ENCODE assay signal across 10 cellular contexts in the genomic region with DNA sequence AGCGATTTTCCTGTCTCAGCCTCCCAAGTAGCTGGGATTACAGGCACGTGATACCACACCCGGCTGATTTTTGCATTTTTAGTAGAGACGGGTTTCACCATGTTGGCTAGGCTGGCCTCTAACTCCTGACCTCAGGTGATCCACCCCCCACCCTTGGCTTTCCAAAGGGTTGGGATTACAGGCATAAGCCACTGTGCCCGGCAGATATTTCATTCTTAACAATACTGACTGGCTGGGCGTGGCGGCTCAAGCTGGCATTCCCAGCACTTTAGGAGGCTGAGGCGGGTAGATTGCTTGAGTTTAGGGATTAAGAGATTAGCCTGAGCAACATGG. TPM values are rescaled to one million over a fixed set of nuclear protein-coding genes. Genes with fewer than 3 reads are reported as not detected.
DNase-seq lines count a peak whose midpoint lies in the region; TF ChIP-seq lines count a peak whose summit lies in the region.
"Had no signal": no experiment of that assay in that cellular context is flagged by ENCODE, and none has a peak within 500 bp of the region (broad histone marks: within the 10 kb centered on the region; RNA-seq: fewer than 3 reads in every experiment).

No MANE protein-coding gene starts in this region.

- no peak for TF ChIP-seq CTCF in GM12864 (IDR thresholded peaks at IDR 0.05; ENCODE audit: low read depth, low read length, missing control alignments)
- TF ChIP-seq CTCF in WERI-Rb-1 (IDR thresholded peaks at IDR 0.05; ENCODE audit: low read depth, low read length): no peak
- no peak for TF ChIP-seq CTCF in tibial nerve (IDR thresholded peaks at IDR 0.05)

- peak overlapping the region; percentile 10 to 94 (median 89); a peak in 14 of 22 replicates for H3K9ac ChIP-seq in BLaER1 treated with 17β-estradiol and CSF1 and Interleukin-3, amounts not matched to agents 10 nM and 100 nM
- H3K9ac ChIP-seq in mesenchymal stem cell (ENCODE audit: low read length): peak overlapping the region; percentile 97

- H2BK5ac ChIP-seq in mesenchymal stem cell (ENCODE audit: low read depth, low read length, poor library complexity, severe bottlenecking): no peak overlapping the region

- H3K4me1 Mint-ChIP-seq in CD4-positive, alpha-beta memory T cell: peaks cover 4 to 34% (median 17%) of the 10 kb centered on the region in 4 donors

- H4K8ac ChIP-seq in mesenchymal stem cell (ENCODE audit: low read length): no peak overlapping the region

- H3K4me2 ChIP-seq in BLaER1 treated with 17β-estradiol and CSF1 and Interleukin-3, amounts not matched to agents 10 nM and 100 nM: peak overlapping the region; percentile 70 to 87 (median 81)
- no peak overlapping the region for H3K4me2 ChIP-seq in mesenchymal stem cell (ENCODE audit: low read length, poor library complexity, severe bottlenecking)

- no peak overlapping the region for H3K23ac ChIP-seq in mesenchymal stem cell (ENCODE audit: low read length in 2 of 2)

- H3K4me1 ChIP-seq in BLaER1 treated with 17β-estradiol and CSF1 and Interleukin-3, amounts not matched to agents 10 nM and 100 nM: peaks cover 18 to 26% (median 23%) of the 10 kb centered on the region in 10 experiments
- H3K4me1 ChIP-seq in mesenchymal stem cell (ENCODE audit: control insufficient read depth, insufficient read depth, low read depth, low read length): peaks cover 11% of the 10 kb centered on the region
- H3K4me1 ChIP-seq in CD4-positive, alpha-beta memory T cell (ENCODE audit: insufficient read depth, low read length): peaks cover 24% of the 10 kb centered on the region
- peaks cover 0 to 21% (median 4%) of the 10 kb centered on the region in 4 donors for H3K4me1 ChIP-seq in tibial nerve

- H3K4ac ChIP-seq in mesenchymal stem cell (ENCODE audit: low read depth in 1 of 2, low read length in 2 of 2): no peak overlapping the region

- H3K27me3 ChIP-seq in BLaER1 treated with 17β-estradiol and CSF1 and Interleukin-3, amounts not matched to agents 10 nM and 100 nM: peaks cover 0 to 38% (median 21%) of the 10 kb centered on the region in 11 experiments; a peak in 11 of 22 replicates
- H3K27me3 ChIP-seq in WERI-Rb-1 (ENCODE audit: insufficient read depth, low read depth, severe bottlenecking) (peaks cover 8% of the 10 kb centered on the region), mesenchymal stem cell (ENCODE audit: control insufficient read depth in 1 of 2, insufficient read depth in 1 of 2, low read length in 2 of 2) (no peaks in the 10 kb centered on the region), tibial nerve (no peaks in the 10 kb centered on the region)
- H3K27me3 ChIP-seq in CD4-positive, alpha-beta memory T cell (ENCODE audit: insufficient read depth, low read length): no peaks in the 10 kb centered on the region

- no peak overlapping the region for H2AFZ ChIP-seq in mesenchymal stem cell (ENCODE audit: low read depth, low read length)

- no peak for TF ChIP-seq POLR2A in tibial nerve (IDR thresholded peaks at IDR 0.05)

- peaks cover 10 to 37% of the 10 kb centered on the region in 2 donors for H3K36me3 Mint-ChIP-seq in CD4-positive, alpha-beta memory T cell

- intact Hi-C loops in CD4-positive, alpha-beta memory T cell (cut with micrococcal nuclease): loop anchor here (5.0 kb wide), 1 partner anchor 97 kb away; the partner anchor contains the start of gene HDAC6

- over 99% methylated on average over 8 of the region's 8 CpGs for WGBS in mesenchymal stem cell
- WGBS in tibial nerve, 2 donors: 88% methylated on average over 7 to 8 of the region's 8 CpGs

- CTCF ChIA-PET in CD4-positive, alpha-beta memory T cell (lab: Charles Lee; ENCODE audit: partially characterized antibody): interaction anchor here (1.4 kb wide), 1 partner anchor 17 kb away, joined by 4 read pairs; no protein-coding TSS in a partner anchor

- POLR2A ChIA-PET in CD4-positive, alpha-beta memory T cell (lab: Charles Lee; ENCODE audit: partially characterized antibody): interaction anchor here (0.9 to 3.9 kb wide), 4 partner anchors 13 to 244 kb away, joined by 3 to 47 read pairs (median 6); partner anchors contain the start of genes GRIPAP1, SLC35A2 and SUV39H1

- no peaks in the 10 kb centered on the region for H3K27me3 Mint-ChIP-seq in CD4-positive, alpha-beta memory T cell

- H3K9me3 Mint-ChIP-seq in CD4-positive, alpha-beta memory T cell: peaks cover 0 to 1% (median 0%) of the 10 kb centered on the region in 8 donors

- peak overlapping the region; percentile 67 to 84 (median 73); a peak in 17 of 20 replicates for H3K4me3 ChIP-seq in BLaER1 treated with 17β-estradiol and CSF1 and Interleukin-3, amounts not matched to agents 10 nM and 100 nM
- H3K4me3 ChIP-seq in GM12864 (ENCODE audit: low read depth, low read length) (peak overlapping the region; percentile 91; the same call in 1 of the 2 replicates), WERI-Rb-1 (ENCODE audit: low read depth, low read length) (peak overlapping the region; percentile 82; the same call in 1 of the 2 replicates), mesenchymal stem cell (ENCODE audit: insufficient read depth in 1 of 2, low read depth in 1 of 2, low read length in 2 of 2) (no peak overlapping the region), tibial nerve (no peak overlapping the region)
- H3K4me3 ChIP-seq in CD4-positive, alpha-beta memory T cell (ENCODE audit: low read length in 2 of 2): no peak overlapping the region

- TF ChIP-seq EP300 in tibial nerve (IDR thresholded peaks at IDR 0.05): no peak

- peak overlapping the region in 1 of 8 donors; percentile 2 for H3K4me3 Mint-ChIP-seq in CD4-positive, alpha-beta memory T cell

- peak overlapping the region in 3 of 11 experiments; percentile 87 to 93 (median 89); a peak in 2 of 22 replicates for H3K27ac ChIP-seq in BLaER1 treated with 17β-estradiol and CSF1 and Interleukin-3, amounts not matched to agents 10 nM and 100 nM
- H3K27ac ChIP-seq in WERI-Rb-1 (peak overlapping the region; percentile 93), mesenchymal stem cell (ENCODE audit: low read length, poor library complexity, severe bottlenecking) (no peak overlapping the region), tibial nerve (no peak overlapping the region)
- no peak overlapping the region for H3K27ac ChIP-seq in CD4-positive, alpha-beta memory T cell (ENCODE audit: low read depth, low read length)

- peaks cover 27 to 59% (median 39%) of the 10 kb centered on the region in 11 experiments for H3K36me3 ChIP-seq in BLaER1 treated with 17β-estradiol and CSF1 and Interleukin-3, amounts not matched to agents 10 nM and 100 nM
- H3K36me3 ChIP-seq in WERI-Rb-1 (peaks cover 23% of the 10 kb centered on the region), mesenchymal stem cell (ENCODE audit: control insufficient read depth in 1 of 2, insufficient read depth in 2 of 2, low read depth in 1 of 2, low read length in 2 of 2) (peaks cover 37 to 38% of the 10 kb centered on the region in 2 experiments), tibial nerve (peaks cover 0 to 33% (median 0%) of the 10 kb centered on the region in 3 donors)
- H3K36me3 ChIP-seq in CD4-positive, alpha-beta memory T cell (ENCODE audit: insufficient read depth, low read length): peaks cover 18% of the 10 kb centered on the region

- peaks cover 0 to 61% (median 38%) of the 10 kb centered on the region in 11 experiments; a peak in 16 of 22 replicates for H4K20me1 ChIP-seq in BLaER1 treated with 17β-estradiol and CSF1 and Interleukin-3, amounts not matched to agents 10 nM and 100 nM

- no peak overlapping the region for H3K14ac ChIP-seq in mesenchymal stem cell (ENCODE audit: low read length in 2 of 2)

- H3K79me1 ChIP-seq in mesenchymal stem cell (replicated peaks; ENCODE audit: low read length, poor library complexity, severe bottlenecking): peaks cover 10% of the 10 kb centered on the region

- peaks cover 0 to 15% (median 3%) of the 10 kb centered on the region in 11 experiments; a peak in 7 of 22 replicates for H3K9me3 ChIP-seq in BLaER1 treated with 17β-estradiol and CSF1 and Interleukin-3, amounts not matched to agents 10 nM and 100 nM (replicated peaks in 1 of 11)
- H3K9me3 ChIP-seq in WERI-Rb-1 (ENCODE audit: severe bottlenecking) (no peaks in the 10 kb centered on the region), mesenchymal stem cell (ENCODE audit: control insufficient read depth, low read length) (no peaks in the 10 kb centered on the region), tibial nerve (no peaks in the 10 kb centered on the region)
- H3K9me3 ChIP-seq in CD4-positive, alpha-beta memory T cell (ENCODE audit: control insufficient read depth in 1 of 2, low read length in 2 of 2): no peaks in the 10 kb centered on the region

- no peak overlapping the region for H2BK120ac ChIP-seq in mesenchymal stem cell (ENCODE audit: low read depth, low read length)

- no peak overlapping the region for H3K18ac ChIP-seq in mesenchymal stem cell (ENCODE audit: low read depth in 1 of 2, low read length in 2 of 2)

- H2AK5ac ChIP-seq in mesenchymal stem cell (ENCODE audit: low read length, severe bottlenecking): no peak overlapping the region

- no peak overlapping the region for H4K91ac ChIP-seq in mesenchymal stem cell (ENCODE audit: low read length)

- no peak overlapping the region for H2BK15ac ChIP-seq in mesenchymal stem cell (ENCODE audit: low read depth, poor library complexity, severe bottlenecking)

- DNase-seq in GM12864 (ENCODE audit: low read depth) (no peak), WERI-Rb-1 (peak; percentile 83), mesenchymal stem cell (no peak), DMS 273 treated with DMSO at 0.1 percent for 48 hours (lab: John Stamatoyannopoulos, UW) (no peak), tibial nerve (ENCODE audit: low spot score in 2 of 2) (no peak), NCI-H2029 (lab: John Stamatoyannopoulos, UW) (no peak)
- DNase-seq in CD4-positive, alpha-beta memory T cell: no peak
- DNase-seq: H9, NCI-H2081 had no signal

- no peak overlapping the region for H2BK12ac ChIP-seq in mesenchymal stem cell (ENCODE audit: low read length in 2 of 2)

- H3K27ac Mint-ChIP-seq in CD4-positive, alpha-beta memory T cell: peak overlapping the region in 3 of 7 donors; percentile 19 to 88 (median 70)

RNA-seq across cellular contexts. Expression of gene PQBP1, which starts 1.3 kb away (rescaled TPM):
- polyA plus RNA-seq in mesenchymal stem cell (2013, experiment 1 of 2): 69.7 TPM
- 66.1 TPM for polyA plus RNA-seq in mesenchymal stem cell (2013, experiment 2 of 2)
- 10 to 100 TPM; 59.6 to 64.4 TPM for total RNA-seq in CD4-positive, alpha-beta memory T cell
- polyA plus RNA-seq in CD4-positive, alpha-beta memory T cell: 10 to 100 TPM; 80.0 to 94.1 TPM
- total RNA-seq in tibial nerve: 10 to 100 TPM; 40.4 to 60.3 (median 48.7) TPM

RNA-seq across cellular contexts. Expression of gene TIMM17B, which starts 1.5 kb away (rescaled TPM):
- polyA plus RNA-seq in mesenchymal stem cell (2013, experiment 1 of 2): 43.8 TPM
- 44.4 TPM for polyA plus RNA-seq in mesenchymal stem cell (2013, experiment 2 of 2)
- total RNA-seq in CD4-positive, alpha-beta memory T cell: 10 to 100 TPM; 42.6 to 46.2 TPM
- 10 to 100 TPM; 65.3 to 69.7 TPM for polyA plus RNA-seq in CD4-positive, alpha-beta memory T cell
- 10 to 100 TPM; 42.0 to 66.6 (median 47.1) TPM for total RNA-seq in tibial nerve

RNA-seq across cellular contexts. Expression of gene SLC35A2, which starts 12.4 kb away (rescaled TPM):
- 38.4 TPM for polyA plus RNA-seq in mesenchymal stem cell (2013, experiment 1 of 2)
- 38.1 TPM for polyA plus RNA-seq in mesenchymal stem cell (2013, experiment 2 of 2)
- 10 to 100 TPM; 13.8 to 15.8 TPM for total RNA-seq in CD4-positive, alpha-beta memory T cell
- 10 to 100 TPM; 11.8 to 14.4 TPM for polyA plus RNA-seq in CD4-positive, alpha-beta memory T cell
- 10 to 100 TPM; 17.0 to 35.5 (median 17.1) TPM for total RNA-seq in tibial nerve

RNA-seq across cellular contexts. Expression of gene PIM2, which starts 19.8 kb away (rescaled TPM):
- 11.0 TPM for polyA plus RNA-seq in mesenchymal stem cell (2013, experiment 1 of 2)
- polyA plus RNA-seq in mesenchymal stem cell (2013, experiment 2 of 2): 10.8 TPM
- total RNA-seq in CD4-positive, alpha-beta memory T cell: 100 to 1,000 TPM; 117 to 118 TPM
- 100 to 1,000 TPM; 396 to 489 TPM for polyA plus RNA-seq in CD4-positive, alpha-beta memory T cell
- total RNA-seq in tibial nerve: 1 to 10 TPM; 4.9 to 8.4 (median 6.8) TPM

RNA-seq across cellular contexts. Expression of gene OTUD5, which starts 58.4 kb away (rescaled TPM):
- polyA plus RNA-seq in mesenchymal stem cell (2013, experiment 1 of 2): 44.5 TPM
- 44.0 TPM for polyA plus RNA-seq in mesenchymal stem cell (2013, experiment 2 of 2)
- 10 to 100 TPM; 92.0 to 94.5 TPM for total RNA-seq in CD4-positive, alpha-beta memory T cell
- polyA plus RNA-seq in CD4-positive, alpha-beta memory T cell: 10 to 100 TPM; 16.5 to 45.6 TPM
- total RNA-seq in tibial nerve: 10 to 100 TPM; 39.8 to 79.2 (median 51.6) TPM

Comparison
In these comparisons a context has a peak if more than half of its experiments do, and no peak if none do; other contexts are left out.
1. H3K4me3 ChIP-seq: peak in BLaER1 treated with 17β-estradiol and CSF1 and Interleukin-3, amounts not matched to agents 10 nM and 100 nM (10 of 10), GM12864 (single experiment) and WERI-Rb-1 (single experiment); none in mesenchymal stem cell (0 of 2), CD4-positive, alpha-beta memory T cell (0 of 2) and tibial nerve (0 of 4).